1 cellular context compared by ENCODE assay signal in genomic region chr15:84856731-84857417, GRCh38.
TF ChIP-seq lines count a peak whose summit lies in the region.

No MANE protein-coding gene starts in this region.

TF ChIP-seq in K562, 482 proteins besides CTCF, POLR2A, EP300 and RAD21:
- TF ChIP-seq SNAPC5 (CRISPR knock-in tag; IDR thresholded peaks at IDR 0.05) (no peak), ZNF124 (CRISPR knock-in tag; IDR thresholded peaks at IDR 0.05) (no peak), KAT8 (IDR thresholded peaks at IDR 0.05; ENCODE audit: low read depth) (no peak), PHB (CRISPR knock-in tag; IDR thresholded peaks at IDR 0.05) (no peak), ZNF354B (CRISPR knock-in tag; IDR thresholded peaks at IDR 0.05) (no peak), MBD1 (CRISPR knock-in tag; IDR thresholded peaks at IDR 0.05) (no peak), ZBTB34 (CRISPR knock-in tag; IDR thresholded peaks at IDR 0.05) (no peak), HINFP (tag; conservative IDR thresholded peaks at IDR 0.05; ENCODE audit: low read depth) (no peak), NFATC3 (IDR thresholded peaks at IDR 0.05) (no peak), TBP (optimal IDR thresholded peaks at IDR 0.05; ENCODE audit: low read depth, low read length) (no peak)
- TF ChIP-seq, protein P1, sequence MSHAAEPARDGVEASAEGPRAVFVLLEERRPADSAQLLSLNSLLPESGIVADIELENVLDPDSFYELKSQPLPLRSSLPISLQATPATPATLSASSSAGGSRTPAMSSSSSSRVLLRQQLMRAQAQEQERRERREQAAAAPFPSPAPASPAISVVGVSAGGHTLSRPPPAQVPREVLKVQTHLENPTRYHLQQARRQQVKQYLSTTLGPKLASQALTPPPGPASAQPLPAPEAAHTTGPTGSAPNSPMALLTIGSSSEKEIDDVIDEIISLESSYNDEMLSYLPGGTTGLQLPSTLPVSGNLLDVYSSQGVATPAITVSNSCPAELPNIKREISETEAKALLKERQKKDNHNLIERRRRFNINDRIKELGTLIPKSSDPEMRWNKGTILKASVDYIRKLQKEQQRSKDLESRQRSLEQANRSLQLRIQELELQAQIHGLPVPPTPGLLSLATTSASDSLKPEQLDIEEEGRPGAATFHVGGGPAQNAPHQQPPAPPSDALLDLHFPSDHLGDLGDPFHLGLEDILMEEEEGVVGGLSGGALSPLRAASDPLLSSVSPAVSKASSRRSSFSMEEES (CRISPR knock-in tag; IDR thresholded peaks at IDR 0.05): no peak
- TF ChIP-seq, protein P2, sequence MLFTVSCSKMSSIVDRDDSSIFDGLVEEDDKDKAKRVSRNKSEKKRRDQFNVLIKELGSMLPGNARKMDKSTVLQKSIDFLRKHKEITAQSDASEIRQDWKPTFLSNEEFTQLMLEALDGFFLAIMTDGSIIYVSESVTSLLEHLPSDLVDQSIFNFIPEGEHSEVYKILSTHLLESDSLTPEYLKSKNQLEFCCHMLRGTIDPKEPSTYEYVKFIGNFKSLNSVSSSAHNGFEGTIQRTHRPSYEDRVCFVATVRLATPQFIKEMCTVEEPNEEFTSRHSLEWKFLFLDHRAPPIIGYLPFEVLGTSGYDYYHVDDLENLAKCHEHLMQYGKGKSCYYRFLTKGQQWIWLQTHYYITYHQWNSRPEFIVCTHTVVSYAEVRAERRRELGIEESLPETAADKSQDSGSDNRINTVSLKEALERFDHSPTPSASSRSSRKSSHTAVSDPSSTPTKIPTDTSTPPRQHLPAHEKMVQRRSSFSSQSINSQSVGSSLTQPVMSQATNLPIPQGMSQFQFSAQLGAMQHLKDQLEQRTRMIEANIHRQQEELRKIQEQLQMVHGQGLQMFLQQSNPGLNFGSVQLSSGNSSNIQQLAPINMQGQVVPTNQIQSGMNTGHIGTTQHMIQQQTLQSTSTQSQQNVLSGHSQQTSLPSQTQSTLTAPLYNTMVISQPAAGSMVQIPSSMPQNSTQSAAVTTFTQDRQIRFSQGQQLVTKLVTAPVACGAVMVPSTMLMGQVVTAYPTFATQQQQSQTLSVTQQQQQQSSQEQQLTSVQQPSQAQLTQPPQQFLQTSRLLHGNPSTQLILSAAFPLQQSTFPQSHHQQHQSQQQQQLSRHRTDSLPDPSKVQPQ (CRISPR knock-in tag; IDR thresholded peaks at IDR 0.05; ENCODE audit: borderline replicate concordance): no peak
- TF ChIP-seq, protein P3, sequence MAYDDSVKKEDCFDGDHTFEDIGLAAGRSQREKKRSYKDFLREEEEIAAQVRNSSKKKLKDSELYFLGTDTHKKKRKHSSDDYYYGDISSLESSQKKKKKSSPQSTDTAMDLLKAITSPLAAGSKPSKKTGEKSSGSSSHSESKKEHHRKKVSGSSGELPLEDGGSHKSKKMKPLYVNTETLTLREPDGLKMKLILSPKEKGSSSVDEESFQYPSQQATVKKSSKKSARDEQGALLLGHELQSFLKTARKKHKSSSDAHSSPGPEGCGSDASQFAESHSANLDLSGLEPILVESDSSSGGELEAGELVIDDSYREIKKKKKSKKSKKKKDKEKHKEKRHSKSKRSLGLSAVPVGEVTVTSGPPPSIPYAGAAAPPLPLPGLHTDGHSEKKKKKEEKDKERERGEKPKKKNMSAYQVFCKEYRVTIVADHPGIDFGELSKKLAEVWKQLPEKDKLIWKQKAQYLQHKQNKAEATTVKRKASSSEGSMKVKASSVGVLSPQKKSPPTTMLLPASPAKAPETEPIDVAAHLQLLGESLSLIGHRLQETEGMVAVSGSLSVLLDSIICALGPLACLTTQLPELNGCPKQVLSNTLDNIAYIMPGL (CRISPR knock-in tag; IDR thresholded peaks at IDR 0.05): no peak
- TF ChIP-seq, protein P4, sequence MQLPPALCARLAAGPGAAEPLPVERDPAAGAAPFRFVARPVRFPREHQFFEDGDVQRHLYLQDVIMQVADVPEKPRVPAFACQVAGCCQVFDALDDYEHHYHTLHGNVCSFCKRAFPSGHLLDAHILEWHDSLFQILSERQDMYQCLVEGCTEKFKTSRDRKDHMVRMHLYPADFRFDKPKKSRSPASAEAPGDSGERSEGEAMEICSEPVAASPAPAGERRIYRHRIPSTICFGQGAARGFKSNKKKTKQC (CRISPR knock-in tag; IDR thresholded peaks at IDR 0.05): no peak
TF ChIP-seq in K562: peak in this region for 0.
